Comparison of ENCODE assay signal across 20 cellular contexts in genomic region chr4:160362478-160362877, GRCh38.
DNase-seq lines count a peak whose midpoint lies in the region; ATAC-seq, FAIRE-seq and TF ChIP-seq lines count a peak whose summit lies in the region.
"Had no signal": no experiment of that assay in that cellular context is flagged by ENCODE, and none has a peak within 500 bp of the region (broad histone marks: within the 10 kb centered on the region; RNA-seq: fewer than 3 reads in every experiment).

No MANE protein-coding gene starts in this region.

- H3K9ac ChIP-seq in mesenchymal stem cell (ENCODE audit: low read length): no peak overlapping the region
- H3K9ac ChIP-seq: BLaER1 had no signal

- no peak overlapping the region for H2AFZ ChIP-seq in mesenchymal stem cell (ENCODE audit: low read depth, low read length)

- POLR2A ChIA-PET in A549 (lab: Yijun Ruan, JAX) (no interaction called here), HEK293 (lab: Yijun Ruan, JAX) (no interaction called here)

- H2BK15ac ChIP-seq in mesenchymal stem cell (ENCODE audit: low read depth, poor library complexity, severe bottlenecking): no peak overlapping the region

- no peak overlapping the region for H2BK5ac ChIP-seq in mesenchymal stem cell (ENCODE audit: low read depth, low read length, poor library complexity, severe bottlenecking)

- no peak for ATAC-seq in A549
- ATAC-seq: CD8-positive, alpha-beta T cell had no signal

- H3K36me3 ChIP-seq in HEK293 (ENCODE audit: control insufficient read depth in 2 of 2, insufficient read depth in 1 of 2, low read length in 2 of 2): no peaks in the 10 kb centered on the region
- H3K36me3 ChIP-seq in mesenchymal stem cell (ENCODE audit: control insufficient read depth in 1 of 2, insufficient read depth in 2 of 2, low read depth in 1 of 2, low read length in 2 of 2): no peaks in the 10 kb centered on the region
- H3K36me3 ChIP-seq in WERI-Rb-1: no peaks in the 10 kb centered on the region
- H3K36me3 ChIP-seq: BE2C, BLaER1 had no signal

- no peak for FAIRE-seq in A549 (lab: Jason Lieb, UNC)
- FAIRE-seq: D721Med, G401.6, GM12891, GM19239 had no signal

- no peaks in the 10 kb centered on the region for H3K9me3 ChIP-seq in A549
- no peaks in the 10 kb centered on the region for H3K9me3 ChIP-seq in HEK293 (ENCODE audit: control insufficient read depth, insufficient read depth, low read depth, low read length)
- peaks cover 4% of the 10 kb centered on the region for H3K9me3 ChIP-seq in mesenchymal stem cell (ENCODE audit: control insufficient read depth, low read length)
- no peaks in the 10 kb centered on the region for H3K9me3 ChIP-seq in WERI-Rb-1 (ENCODE audit: severe bottlenecking)
- H3K9me3 ChIP-seq: BE2C, Caco-2 had no signal

- TF ChIP-seq POLR2A in A549 (IDR thresholded peaks at IDR 0.05; ENCODE audit: low read length): no peak

- TF ChIP-seq CTCF in A549 (IDR thresholded peaks at IDR 0.05) (no peak), HEK293 (tag by site-specific recombination; IDR thresholded peaks at IDR 0.05) (no peak), WERI-Rb-1 (IDR thresholded peaks at IDR 0.05; ENCODE audit: low read depth, low read length) (no peak)

- H3K4me2 ChIP-seq in A549 (no peak overlapping the region), mesenchymal stem cell (ENCODE audit: low read length, poor library complexity, severe bottlenecking) (no peak overlapping the region)
- H3K4me2 ChIP-seq: BLaER1 had no signal

- WGBS in A549 (ENCODE audit: missing lambda C conversion rate): 9% methylated on average over 3 of the region's 3 CpGs
- WGBS in mesenchymal stem cell: 31% methylated on average over 3 of the region's 3 CpGs

- H3K79me1 ChIP-seq in mesenchymal stem cell (replicated peaks; ENCODE audit: low read length, poor library complexity, severe bottlenecking): no peaks in the 10 kb centered on the region

- no peak for TF ChIP-seq RAD21 in A549 (conservative IDR thresholded peaks at IDR 0.05 in 1 of 2, IDR thresholded peaks at IDR 0.05 in 1 of 2)

- H3K27ac ChIP-seq in A549: no peak overlapping the region
- no peak overlapping the region for H3K27ac ChIP-seq in HEK293 (ENCODE audit: extremely low read depth, low read depth, low read length)
- H3K27ac ChIP-seq in mesenchymal stem cell (ENCODE audit: low read length, poor library complexity, severe bottlenecking): no peak overlapping the region
- no peak overlapping the region for H3K27ac ChIP-seq in WERI-Rb-1
- H3K27ac ChIP-seq: 22Rv1, BLaER1 had no signal

- H2BK12ac ChIP-seq in mesenchymal stem cell (ENCODE audit: low read length in 2 of 2): no peak overlapping the region

- CTCF ChIA-PET in A549 (lab: Yijun Ruan, JAX) (no interaction called here), HEK293 (lab: Yijun Ruan, JAX) (no interaction called here)

- no peak overlapping the region for H2BK120ac ChIP-seq in mesenchymal stem cell (ENCODE audit: low read depth, low read length)

- H3K4me1 ChIP-seq in A549 (no peaks in the 10 kb centered on the region), HEK293 (ENCODE audit: control insufficient read depth, insufficient read depth, low read length) (no peaks in the 10 kb centered on the region), mesenchymal stem cell (ENCODE audit: control insufficient read depth, insufficient read depth, low read depth, low read length) (no peaks in the 10 kb centered on the region)
- H3K4me1 ChIP-seq: BE2C, BLaER1, Caco-2 had no signal

- peak overlapping the region; percentile 15 for H4K8ac ChIP-seq in mesenchymal stem cell (ENCODE audit: low read length)

- no peak for TF ChIP-seq EP300 in A549 (IDR thresholded peaks at IDR 0.05)

- H3K4me3 ChIP-seq in A549: no peak overlapping the region
- no peak overlapping the region for H3K4me3 ChIP-seq in HEK293 (ENCODE audit: low read depth, low read length)
- H3K4me3 ChIP-seq in mesenchymal stem cell (ENCODE audit: insufficient read depth in 1 of 2, low read depth in 1 of 2, low read length in 2 of 2): no peak overlapping the region
- no peak overlapping the region for H3K4me3 ChIP-seq in WERI-Rb-1 (ENCODE audit: low read depth, low read length)
- H3K4me3 ChIP-seq: BLaER1 had no signal

- no peak overlapping the region for H2AK5ac ChIP-seq in mesenchymal stem cell (ENCODE audit: low read length, severe bottlenecking)

- no peak overlapping the region for H3K23ac ChIP-seq in mesenchymal stem cell (ENCODE audit: low read length in 2 of 2)

- no peak overlapping the region for H3K4ac ChIP-seq in mesenchymal stem cell (ENCODE audit: low read depth in 1 of 2, low read length in 2 of 2)

- no peak for DNase-seq in A549 (ENCODE audit: low read depth in 1 of 2, low spot score in 1 of 2)
- no peak for DNase-seq in mesenchymal stem cell
- DNase-seq in WERI-Rb-1: no peak
- DNase-seq in stimulated activated CD4-positive, alpha-beta T cell treated with anti-CD3 and anti-CD28 coated beads, Interleukin-2, amount 100 ng/mL, for 24 hours: no peak
- DNase-seq: ACHN; BE2C; C1 segment of cervical spinal cord; Caco-2; Calu3; CD4-positive, alpha-beta T cell; CD8-positive, alpha-beta T cell; DMS79 treated with DMSO at 0.1 percent for 48 hours; GF-D8 had no signal

- H3K27me3 ChIP-seq in mesenchymal stem cell (ENCODE audit: control insufficient read depth in 1 of 2, insufficient read depth in 1 of 2, low read length in 2 of 2) (no peaks in the 10 kb centered on the region), WERI-Rb-1 (ENCODE audit: insufficient read depth, low read depth, severe bottlenecking) (no peaks in the 10 kb centered on the region)
- H3K27me3 ChIP-seq: BE2C, BLaER1 had no signal

- no peak overlapping the region for H3K14ac ChIP-seq in mesenchymal stem cell (ENCODE audit: low read length in 2 of 2)

- H3K18ac ChIP-seq in mesenchymal stem cell (ENCODE audit: low read depth in 1 of 2, low read length in 2 of 2): no peak overlapping the region

- no peak overlapping the region for H4K91ac ChIP-seq in mesenchymal stem cell (ENCODE audit: low read length)

TF ChIP-seq in A549, 52 proteins besides CTCF, POLR2A, EP300 and RAD21:
- TF ChIP-seq ZFP36 (IDR thresholded peaks at IDR 0.05; ENCODE audit: borderline replicate concordance, partially characterized antibody) (peak; percentile 70), ZNF302 (CRISPR knock-in tag; IDR thresholded peaks at IDR 0.05) (no peak), MAX (IDR thresholded peaks at IDR 0.05) (no peak), CEBPB (IDR thresholded peaks at IDR 0.05) (no peak)

TF ChIP-seq in HEK293, 187 proteins besides CTCF, POLR2A, EP300 and RAD21:
- no peak for TF ChIP-seq KLF17 (tag by site-specific recombination; IDR thresholded peaks at IDR 0.05)
- TF ChIP-seq ZNF664 (tag by site-specific recombination; IDR thresholded peaks at IDR 0.05): no peak
- peak; percentile 67 for TF ChIP-seq ZNF585B (tag by site-specific recombination; IDR thresholded peaks at IDR 0.05)
- TF ChIP-seq ZNF510 (tag by site-specific recombination; IDR thresholded peaks at IDR 0.05; ENCODE audit: insufficient replicate concordance): no peak
TF ChIP-seq in HEK293: peak in this region for 1.
